31 cellular contexts compared by ENCODE assay signal in the genomic region with DNA sequence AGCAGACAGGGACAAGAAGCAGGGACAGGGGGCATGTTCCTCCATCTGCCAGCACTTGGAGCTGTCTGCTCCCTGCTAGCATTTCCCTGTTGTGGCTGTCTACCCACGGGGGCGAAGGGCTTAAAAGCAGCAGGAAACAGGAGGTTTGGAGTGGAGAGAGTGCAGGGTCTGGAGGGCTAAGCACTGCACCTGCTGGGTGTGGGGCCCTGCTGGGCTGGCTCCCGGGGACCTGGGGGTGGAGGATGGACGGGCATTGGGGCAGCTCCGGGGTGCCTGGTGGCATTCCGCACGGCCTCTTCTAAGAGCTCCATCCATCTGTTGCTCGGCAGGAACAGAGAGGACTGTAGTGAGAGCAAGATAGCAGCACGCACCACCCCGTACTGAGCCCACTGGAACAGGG. TPM values are rescaled to one million over a fixed set of nuclear protein-coding genes. Genes with fewer than 3 reads are reported as not detected.
"Had no signal": no experiment of that assay in that cellular context is flagged by ENCODE, and none has a peak within 500 bp of the region (broad histone marks: within the 10 kb centered on the region; RNA-seq: fewer than 3 reads in every experiment).

No MANE protein-coding gene starts in this region.

- H3K9me3 ChIP-seq: SJCRH30 had no signal

- DNase-seq: activated CD4-positive, alpha-beta T cell treated with anti-CD3 and anti-CD28 coated beads, Interleukin-2, amount 10 ng/mL, durations not matched to agents 24 days and 14 days; activated CD4-positive, alpha-beta T cell treated with anti-CD3 and anti-CD28 coated beads, Interleukin-2, amount 50 U/mL, for 48 hours; activated CD8-positive, alpha-beta T cell treated with anti-CD3 and anti-CD28 coated beads, Interleukin-2, amount 10 ng/mL, durations not matched to agents 7 days and 5 days; activated naive CD4-positive, alpha-beta T cell treated with anti-CD3 and anti-CD28 coated beads, Interleukin-2, amount 10 ng/mL, durations not matched to agents 7 days and 5 days; activated naive CD8-positive, alpha-beta T cell treated with anti-CD3 and anti-CD28 coated beads, Interleukin-2, amount 50 U/mL, for 24 hours; activated T-cell treated with anti-CD3 and anti-CD28 coated beads, Interleukin-2, amount 50 U/mL, for 24 hours; MM.1S; MV-4-11; NCI-H1092; NCI-H1436 treated with DMSO at 0.1 percent for 48 hours; NCI-H1694 treated with DMSO at 0.1 percent for 48 hours; NCI-H2029; NCI-H2107; NCI-H2171 treated with DMSO at 0.1 percent for 48 hours; NCI-H2227 treated with DMSO at 0.1 percent for 48 hours; NCI-H446; NCI-H510A treated with DMSO at 0.1 percent for 48 hours; SHP77; SJCRH30 had no signal

- H3K4me3 Mint-ChIP-seq: activated CD4-positive, alpha-beta T cell treated with anti-CD3 and anti-CD28 coated beads, Interleukin-2, amount 10 ng/mL, durations not matched to agents 24 days and 14 days; activated CD8-positive, alpha-beta T cell treated with anti-CD3 and anti-CD28 coated beads, Interleukin-2, amount 10 ng/mL, durations not matched to agents 7 days and 5 days; activated naive CD4-positive, alpha-beta T cell treated with anti-CD3 and anti-CD28 coated beads, Interleukin-2, amount 10 ng/mL, durations not matched to agents 7 days and 5 days; activated naive CD8-positive, alpha-beta T cell; activated naive CD8-positive, alpha-beta T cell treated with anti-CD3 and anti-CD28 coated beads, Interleukin-2, amount 50 U/mL, for 24 hours; activated T-cell treated with anti-CD3 and anti-CD28 coated beads, Interleukin-2, amount 50 U/mL, for 24 hours; brain; central memory CD8-positive, alpha-beta T cell; T-helper 1 cell treated with Interleukin-12 subunit alpha and Interleukin-12 subunit beta and Interleukin-4 antibody, amounts not matched to agents 30 μg/mL and 1 μg/mL, for 36 hours; T-helper 2 cell treated with Interferon-gamma antibody and Interleukin-4, amounts not matched to agents 5 μg/mL and 100 μg/mL, for 36 hours had no signal

- H3K4me1 Mint-ChIP-seq: activated CD4-positive, alpha-beta T cell treated with anti-CD3 and anti-CD28 coated beads, Interleukin-2, amount 10 ng/mL, durations not matched to agents 24 days and 14 days; activated naive CD4-positive, alpha-beta T cell treated with anti-CD3 and anti-CD28 coated beads, Interleukin-2, amount 10 ng/mL, durations not matched to agents 7 days and 5 days; activated naive CD8-positive, alpha-beta T cell treated with anti-CD3 and anti-CD28 coated beads, Interleukin-2, amount 50 U/mL, for 24 hours; brain; central memory CD8-positive, alpha-beta T cell had no signal

- H3K4me3 ChIP-seq: SJCRH30, SK-N-MC had no signal

- H3K27ac ChIP-seq: KMS-11, SJCRH30, SK-N-MC had no signal

- H3K27me3 Mint-ChIP-seq: activated CD4-positive, alpha-beta T cell treated with anti-CD3 and anti-CD28 coated beads, Interleukin-2, amount 10 ng/mL, durations not matched to agents 24 days and 14 days; activated naive CD4-positive, alpha-beta T cell treated with anti-CD3 and anti-CD28 coated beads, Interleukin-2, amount 10 ng/mL, durations not matched to agents 7 days and 5 days; activated naive CD8-positive, alpha-beta T cell; activated naive CD8-positive, alpha-beta T cell treated with anti-CD3 and anti-CD28 coated beads, Interleukin-2, amount 50 U/mL, for 24 hours; activated T-cell treated with anti-CD3 and anti-CD28 coated beads, Interleukin-2, amount 50 U/mL, for 24 hours; brain had no signal

- H3K27me3 ChIP-seq: SJCRH30 had no signal

- H3K9me3 Mint-ChIP-seq: activated CD4-positive, alpha-beta T cell treated with anti-CD3 and anti-CD28 coated beads, Interleukin-2, amount 10 ng/mL, durations not matched to agents 24 days and 14 days; activated naive CD4-positive, alpha-beta T cell treated with anti-CD3 and anti-CD28 coated beads, Interleukin-2, amount 10 ng/mL, durations not matched to agents 7 days and 5 days; activated naive CD8-positive, alpha-beta T cell treated with anti-CD3 and anti-CD28 coated beads, Interleukin-2, amount 50 U/mL, for 24 hours; activated T-cell treated with anti-CD3 and anti-CD28 coated beads, Interleukin-2, amount 50 U/mL, for 24 hours; activated T-helper 2 cell treated with anti-CD3 and anti-CD28 coated beads, Interferon-gamma antibody, Interleukin-2, Interleukin-4, amounts not matched to agents 10 μg/mL and 5 μg/mL and 100 μg/mL, durations not matched to agents 14 hours and 24 hours and 36 hours; central memory CD8-positive, alpha-beta T cell; T-helper 1 cell treated with Interleukin-12 subunit alpha and Interleukin-12 subunit beta and Interleukin-4 antibody, amounts not matched to agents 30 μg/mL and 1 μg/mL, for 36 hours; T-helper 2 cell treated with Interferon-gamma antibody and Interleukin-4, amounts not matched to agents 5 μg/mL and 100 μg/mL, for 36 hours had no signal

- H3K4me1 ChIP-seq: SJCRH30 had no signal

- ATAC-seq: activated CD8-positive, alpha-beta T cell treated with anti-CD3 and anti-CD28 coated beads, Interleukin-2, amount 10 ng/mL, durations not matched to agents 7 days and 5 days; activated naive CD8-positive, alpha-beta T cell treated with anti-CD3 and anti-CD28 coated beads, Interleukin-2, amount 50 U/mL, for 24 hours; Panc1 had no signal

- H3K27ac Mint-ChIP-seq: activated CD8-positive, alpha-beta T cell treated with anti-CD3 and anti-CD28 coated beads, Interleukin-2, amount 10 ng/mL, durations not matched to agents 7 days and 5 days; activated naive CD4-positive, alpha-beta T cell treated with anti-CD3 and anti-CD28 coated beads, Interleukin-2, amount 10 ng/mL, durations not matched to agents 7 days and 5 days; activated naive CD8-positive, alpha-beta T cell; activated naive CD8-positive, alpha-beta T cell treated with anti-CD3 and anti-CD28 coated beads, Interleukin-2, amount 50 U/mL, for 24 hours; activated T-cell treated with anti-CD3 and anti-CD28 coated beads, Interleukin-2, amount 50 U/mL, for 24 hours; activated T-helper 2 cell treated with anti-CD3 and anti-CD28 coated beads, Interferon-gamma antibody, Interleukin-2, Interleukin-4, amounts not matched to agents 10 μg/mL and 5 μg/mL and 100 μg/mL, durations not matched to agents 14 hours and 24 hours and 36 hours; brain; T-helper 1 cell treated with Interleukin-12 subunit alpha and Interleukin-12 subunit beta and Interleukin-4 antibody, amounts not matched to agents 30 μg/mL and 1 μg/mL, for 36 hours; T-helper 2 cell treated with Interferon-gamma antibody and Interleukin-4, amounts not matched to agents 5 μg/mL and 100 μg/mL, for 36 hours had no signal

RNA-seq across cellular contexts. Expression of gene LRRC71, which starts 21.2 kb away (rescaled TPM):
- total RNA-seq: activated CD4-positive, alpha-beta T cell treated with anti-CD3 and anti-CD28 coated beads, Interleukin-2, amount 10 ng/mL, durations not matched to agents 24 days and 14 days; activated CD8-positive, alpha-beta T cell treated with anti-CD3 and anti-CD28 coated beads, Interleukin-2, amount 10 ng/mL, durations not matched to agents 7 days and 5 days; activated T-helper 2 cell treated with anti-CD3 and anti-CD28 coated beads, Interferon-gamma antibody, Interleukin-2, Interleukin-4, amounts not matched to agents 10 μg/mL and 5 μg/mL and 100 μg/mL, durations not matched to agents 14 hours and 24 hours and 36 hours; bronchial epithelial cell; LHCN-M2; RPMI7951; SJCRH30 had no signal

RNA-seq across cellular contexts. Expression of gene PEAR1, which starts 48.2 kb away (rescaled TPM):
- total RNA-seq: RPMI7951, SJCRH30 had no signal
